25 cellular contexts compared by ENCODE assay signal in the genomic region with DNA sequence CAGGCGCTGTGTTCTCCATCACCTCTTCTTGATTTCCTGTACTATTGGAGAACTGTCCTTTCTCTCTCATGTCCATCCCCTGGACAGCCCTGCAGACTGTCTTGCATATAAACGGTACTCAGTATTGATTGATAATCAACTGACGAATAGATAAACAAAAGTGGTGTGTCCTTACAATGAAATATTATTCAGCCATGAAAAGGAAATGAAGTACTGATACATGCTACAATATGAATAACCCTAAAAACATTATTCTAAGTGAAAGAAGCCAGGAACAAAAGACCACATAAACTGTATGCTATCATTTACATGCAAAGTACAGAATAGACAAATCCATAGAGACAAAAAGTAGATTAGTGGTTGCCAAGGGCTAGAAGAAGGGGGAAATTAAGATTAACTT.
"Had no signal": no experiment of that assay in that cellular context is flagged by ENCODE, and none has a peak within 500 bp of the region (broad histone marks: within the 10 kb centered on the region; RNA-seq: fewer than 3 reads in every experiment).

No MANE protein-coding gene starts in this region.

- H3K4me3 ChIP-seq: psoas muscle, right lobe of liver, sigmoid colon, stomach, thoracic aorta, thyroid gland, tibial nerve, upper lobe of left lung, vagina had no signal

- FAIRE-seq: small intestine, urothelium cell line had no signal

- H2AFZ ChIP-seq: parathyroid adenoma had no signal

- H3K36me3 ChIP-seq: neutrophil, right lobe of liver, sigmoid colon, stomach, thoracic aorta, thyroid gland, tibial nerve, upper lobe of left lung, vagina had no signal

- H3K4me1 ChIP-seq: parathyroid adenoma, psoas muscle, right lobe of liver had no signal

- H3K9ac ChIP-seq: parathyroid adenoma had no signal

- H3K27ac ChIP-seq: neutrophil, parathyroid adenoma, psoas muscle, right lobe of liver, sigmoid colon, stomach, thoracic aorta, thyroid gland, upper lobe of left lung, vagina had no signal

- H3K79me2 ChIP-seq: parathyroid adenoma had no signal

- H3K27me3 ChIP-seq: neutrophil, right lobe of liver, sigmoid colon, stomach, thyroid gland, tibial nerve, upper lobe of left lung, vagina had no signal

- H3K9me3 ChIP-seq: neutrophil, psoas muscle, right lobe of liver, sigmoid colon, stomach, thoracic aorta, thyroid gland, tibial nerve, upper lobe of left lung, vagina had no signal

- DNase-seq: naive thymus-derived CD4-positive, alpha-beta T cell; natural killer cell; nucleus accumbens; posterior cingulate gyrus; psoas muscle; right cardiac atrium; right lobe of liver; sigmoid colon; small intestine; stimulated activated CD4-positive, alpha-beta T cell treated with anti-CD3 and anti-CD28 coated beads, Interleukin-15, amount 100 ng/mL, for 24 hours; stimulated activated CD4-positive, alpha-beta T cell treated with anti-CD3 and anti-CD28 coated beads, Interleukin-2, amount 100 ng/mL, for 24 hours; stimulated activated CD4-positive, alpha-beta T cell treated with anti-CD3 and anti-CD28 coated beads, Interleukin-2, amount 100 ng/mL, for 48 hours; stimulated activated CD4-positive, alpha-beta T cell treated with anti-CD3 and anti-CD28 coated beads, Interleukin-4, amount 100 ng/mL, for 24 hours; stimulated activated naive B cell treated with anti-CD40 and anti-IgM and Interleukin-4, amounts not matched to agents 10 μg/mL and 1 μg/mL and 100 μg/mL, for 72 hours; stimulated activated naive CD4-positive, alpha-beta T cell treated with Interleukin-2 at 50 U/mL for 16 hours; stomach; thyroid gland; upper lobe of left lung had no signal

- ATAC-seq: naive thymus-derived CD4-positive, alpha-beta T cell; natural killer cell; psoas muscle; right cardiac atrium; right lobe of liver; stimulated activated effector memory CD8-positive, alpha-beta T cell treated with anti-CD3 and anti-CD28 coated beads, Interleukin-12 subunit alpha, Interleukin-12 subunit beta, amount 100 ng/mL, for 72 hours; stimulated activated naive B cell treated with anti-CD40 and anti-IgM and Interleukin-4, amounts not matched to agents 10 μg/mL and 1 μg/mL and 100 μg/mL, for 72 hours had no signal
